In genomic region chr18:47150824-47151366, GRCh38 we compare ENCODE assay signal across 8 cellular contexts. TPM values are rescaled to one million over a fixed set of nuclear protein-coding genes. Genes with fewer than 3 reads are reported as not detected.
DNase-seq lines count a peak whose midpoint lies in the region; ATAC-seq and TF ChIP-seq lines count a peak whose summit lies in the region.

No MANE protein-coding gene starts in this region.

- H3K36me3 ChIP-seq in ACC112 (ENCODE audit: insufficient read depth, low read length), result peaks cover 18% of the 10 kb centered on the region; the same call in 1 of the 2 replicates
- H3K36me3 ChIP-seq in left ventricle myocardium inferior, result peaks cover 20% of the 10 kb centered on the region

- H2AFZ ChIP-seq in ACC112 (ENCODE audit: low read length, unreplicated experiment), result peak overlapping the region; percentile 93

- no peaks in the 10 kb centered on the region for H3K9me3 ChIP-seq in left ventricle myocardium inferior (replicated peaks)

- ATAC-seq in GM18520 (IDR thresholded peaks at IDR 0.05; ENCODE audit: unreplicated experiment), result peak; percentile 7
- ATAC-seq in HG03565 (IDR thresholded peaks at IDR 0.05; ENCODE audit: unreplicated experiment), result peak; percentile 4
- peak; percentile 51 to 54 for ATAC-seq in activated T-cell treated with anti-CD3 and anti-CD28 coated beads, Interleukin-2, amount 50 U/mL, for 72 hours (replicated peaks in 1 of 2)

- peak overlapping the region; percentile 97 for H3K4me3 ChIP-seq in ACC112 (ENCODE audit: low read depth, low read length)
- peak overlapping the region; percentile 81 for H3K4me3 ChIP-seq in left ventricle myocardium inferior

- no peaks in the 10 kb centered on the region for H3K27me3 ChIP-seq in ACC112 (ENCODE audit: insufficient read depth, low read length)
- H3K27me3 ChIP-seq in left ventricle myocardium inferior (ENCODE audit: low read depth), result no peaks in the 10 kb centered on the region

- H3K27ac Mint-ChIP-seq in activated T-cell treated with anti-CD3 and anti-CD28 coated beads, Interleukin-2, amount 50 U/mL, for 72 hours, result peak overlapping the region; percentile 98

- peak overlapping the region; percentile 99 to 100 for H3K4me3 Mint-ChIP-seq in activated T-cell treated with anti-CD3 and anti-CD28 coated beads, Interleukin-2, amount 50 U/mL, for 72 hours

- H3K27ac ChIP-seq in ACC112 (ENCODE audit: low read depth, low read length), result peak overlapping the region; percentile 81
- peak overlapping the region; percentile 98 for H3K27ac ChIP-seq in left ventricle myocardium inferior (replicated peaks)

- H3K4me1 Mint-ChIP-seq in activated T-cell treated with anti-CD3 and anti-CD28 coated beads, Interleukin-2, amount 50 U/mL, for 72 hours (ENCODE audit: low read depth), result peaks cover 44% of the 10 kb centered on the region

- intact Hi-C loops in left ventricle myocardium inferior (cut with micrococcal nuclease), result no loop called here

- peak; percentile 5 to 8 for DNase-seq in activated T-cell treated with anti-CD3 and anti-CD28 coated beads, Interleukin-2, amount 50 U/mL, for 72 hours
- DNase-seq in left ventricle myocardium inferior (no peak), renal cortical epithelial cell (ENCODE audit: low read depth) (peak; percentile 5), NCI-H1436 (lab: John Stamatoyannopoulos, UW) (no peak)
- DNase-seq in activated effector memory CD4-positive, alpha-beta T cell treated with anti-CD3 and anti-CD28 coated beads, Interleukin-2, amount 50 U/mL, for 16 hours, result no peak

- TF ChIP-seq CTCF in left ventricle myocardium inferior (IDR thresholded peaks at IDR 0.05; ENCODE audit: borderline replicate concordance), result no peak

- peaks cover 39% of the 10 kb centered on the region for H3K79me2 ChIP-seq in ACC112 (ENCODE audit: control insufficient read depth, insufficient read depth, low read length, unreplicated experiment)

- no peaks in the 10 kb centered on the region for H3K9me3 Mint-ChIP-seq in activated T-cell treated with anti-CD3 and anti-CD28 coated beads, Interleukin-2, amount 50 U/mL, for 72 hours

- H3K4me1 ChIP-seq in ACC112 (ENCODE audit: control insufficient read depth, insufficient read depth, low read length, unreplicated experiment) (peaks cover 11% of the 10 kb centered on the region), left ventricle myocardium inferior (peaks cover 60% of the 10 kb centered on the region)

- H3K36me3 Mint-ChIP-seq in activated T-cell treated with anti-CD3 and anti-CD28 coated beads, Interleukin-2, amount 50 U/mL, for 72 hours (ENCODE audit: insufficient read depth in 2 of 2), result peaks cover 0 to 13% of the 10 kb centered on the region in 2 donors

- no peaks in the 10 kb centered on the region for H3K27me3 Mint-ChIP-seq in activated T-cell treated with anti-CD3 and anti-CD28 coated beads, Interleukin-2, amount 50 U/mL, for 72 hours (ENCODE audit: low read depth)

RNA-seq across cellular contexts. Expression of gene HDHD2, which starts 0.6 kb away (rescaled TPM):
- total RNA-seq in activated T-cell treated with anti-CD3 and anti-CD28 coated beads, Interleukin-2, amount 50 U/mL, for 72 hours, result 10 to 100 TPM; 31.9 to 47.1 TPM
- total RNA-seq in left ventricle myocardium inferior, result 42.3 TPM
- 23.1 and 39.5 TPM in 2 replicates for total RNA-seq in renal cortical epithelial cell

RNA-seq across cellular contexts. Expression of gene IER3IP1, which starts 25.3 kb away (rescaled TPM):
- total RNA-seq in activated T-cell treated with anti-CD3 and anti-CD28 coated beads, Interleukin-2, amount 50 U/mL, for 72 hours, result 10 to 100 TPM; 13.3 to 14.4 TPM
- total RNA-seq in left ventricle myocardium inferior (9.6 TPM), renal cortical epithelial cell (19.9 and 22.6 TPM in 2 replicates)

Comparison
In these comparisons a context has a peak if more than half of its experiments do, and no peak if none do; other contexts are left out.
1. DNase-seq: peak in activated T-cell treated with anti-CD3 and anti-CD28 coated beads, Interleukin-2, amount 50 U/mL, for 72 hours (2 of 2) and renal cortical epithelial cell (single experiment); none in left ventricle myocardium inferior (single experiment), NCI-H1436 (single experiment) and activated effector memory CD4-positive, alpha-beta T cell treated with anti-CD3 and anti-CD28 coated beads, Interleukin-2, amount 50 U/mL, for 16 hours (single experiment).
2. Peak in every context shown above with its lines, with median percentiles within 50 percentile points of each other: ATAC-seq.